Comparison of ENCODE assay signal across 26 cellular contexts in genomic region chr22:37771702-37772427, GRCh38. TPM values are rescaled to one million over a fixed set of nuclear protein-coding genes. Genes with fewer than 3 reads are reported as not detected.
DNase-seq lines count a peak whose midpoint lies in the region; ATAC-seq, FAIRE-seq and TF ChIP-seq lines count a peak whose summit lies in the region.
"Had no signal": no experiment of that assay in that cellular context is flagged by ENCODE, and none has a peak within 500 bp of the region (broad histone marks: within the 10 kb centered on the region; RNA-seq: fewer than 3 reads in every experiment).

No MANE protein-coding gene starts in this region.

- no peak overlapping the region for H4K8ac ChIP-seq in neuronal stem cell (ENCODE audit: low read depth, low read length)

- no peak overlapping the region for H2BK5ac ChIP-seq in neuronal stem cell (ENCODE audit: low read length)

- POLR2A ChIA-PET in HEK293 (lab: Yijun Ruan, JAX) (interaction anchor here (1.1 kb wide), 1 partner anchor 9 kb away, joined by 4 read pairs; no protein-coding TSS in a partner anchor), RWPE1 (lab: Yijun Ruan, JAX; ENCODE audit: low non-redundant PET) (no interaction called here), PC-9 (lab: Charles Lee; ENCODE audit: unreplicated experiment) (no interaction called here)

- H3K4me1 ChIP-seq in HEK293 (ENCODE audit: control insufficient read depth, insufficient read depth, low read length) (no peaks in the 10 kb centered on the region; the same call in 1 of the 2 replicates), neuronal stem cell (ENCODE audit: control insufficient read depth in 2 of 2, insufficient read depth in 1 of 2, low read depth in 1 of 2, low read length in 2 of 2) (no peaks in the 10 kb centered on the region), PC-9 (replicated peaks; ENCODE audit: insufficient read depth) (peaks cover 19% of the 10 kb centered on the region)
- H3K4me1 ChIP-seq: BE2C had no signal

- no peaks in the 10 kb centered on the region for H3K79me2 ChIP-seq in PC-9 (ENCODE audit: low read depth)

- no peaks in the 10 kb centered on the region for H4K20me1 ChIP-seq in PC-9 (ENCODE audit: insufficient read depth)

- H3K27ac ChIP-seq in HEK293 (ENCODE audit: extremely low read depth, low read depth, low read length) (no peak overlapping the region), RWPE1 (peak overlapping the region; percentile 93), neuronal stem cell (replicated peaks; ENCODE audit: low read length) (no peak overlapping the region), PC-9 (no peak overlapping the region)
- H3K27ac ChIP-seq: HL-60 had no signal

- H3K36me3 ChIP-seq in HEK293 (ENCODE audit: control insufficient read depth in 2 of 2, insufficient read depth in 1 of 2, low read length in 2 of 2) (peaks cover 6 to 67% of the 10 kb centered on the region in 2 experiments; a peak in 2 of 3 replicates), neuronal stem cell (replicated peaks in 1 of 2; ENCODE audit: control insufficient read depth in 2 of 2, insufficient read depth in 2 of 2, low read length in 2 of 2) (peaks cover 26 to 70% of the 10 kb centered on the region in 2 donors), PC-9 (ENCODE audit: low read depth) (peaks cover 30% of the 10 kb centered on the region)
- H3K36me3 ChIP-seq: BE2C had no signal

- H2BK12ac ChIP-seq in neuronal stem cell (ENCODE audit: low read length), result no peak overlapping the region

- H3K9me2 ChIP-seq in PC-9 (ENCODE audit: insufficient read depth), result no peaks in the 10 kb centered on the region

- no peak for DNase-seq in GM12891 (ENCODE audit: insufficient read length, low spot score)
- DNase-seq in RWPE1 (ENCODE audit: low spot score), result no peak
- no peak for DNase-seq in neuronal stem cell (ENCODE audit: low spot score)
- no peak for DNase-seq in NCI-H1092 treated with DMSO at 0.1 percent for 48 hours (lab: John Stamatoyannopoulos, UW)
- no peak for DNase-seq in PC-9
- DNase-seq: ACHN; BE2C; C1 segment of cervical spinal cord; CD4-positive, CD25-positive, alpha-beta regulatory T cell; CD8-positive, alpha-beta memory T cell; COR-L47; DMS 273 treated with DMSO at 0.1 percent for 48 hours; DMS79; GDM1; HCEC 1CT; HFFc6; KBM-7 had no signal

- peaks cover 2% of the 10 kb centered on the region for H3K79me1 ChIP-seq in neuronal stem cell (ENCODE audit: low read depth, low read length)

- no peak overlapping the region for H2BK15ac ChIP-seq in neuronal stem cell (ENCODE audit: low read length)

- no peak overlapping the region for H3K4ac ChIP-seq in neuronal stem cell (ENCODE audit: low read length)

- H3K9me3 ChIP-seq in HEK293 (ENCODE audit: control insufficient read depth, insufficient read depth, low read depth, low read length) (no peaks in the 10 kb centered on the region), neuronal stem cell (replicated peaks in 1 of 2; ENCODE audit: control insufficient read depth in 2 of 2, insufficient read depth in 1 of 2, low read depth in 1 of 2, low read length in 2 of 2) (no peaks in the 10 kb centered on the region), PC-9 (ENCODE audit: insufficient read depth, low read depth) (no peaks in the 10 kb centered on the region)
- H3K9me3 ChIP-seq: BE2C had no signal

- H3K14ac ChIP-seq in neuronal stem cell (ENCODE audit: low read length), result no peak overlapping the region

- H3K23ac ChIP-seq in neuronal stem cell (ENCODE audit: low read depth, low read length, poor library complexity), result no peak overlapping the region

- BruUV-seq in PC-9 (replicated peaks; lab: Mats Ljungman, UMichigan), result no TSS peak

- CTCF ChIA-PET in HEK293 (lab: Yijun Ruan, JAX) (no interaction called here), RWPE1 (lab: Yijun Ruan, JAX) (no interaction called here), PC-9 (lab: Charles Lee) (no interaction called here)

- no peak for FAIRE-seq in GM12891 (lab: Jason Lieb, UNC)
- FAIRE-seq: A204.1, GM19239, H54 had no signal

- intact Hi-C loops in PC-9 (cut with micrococcal nuclease; ENCODE audit: unreplicated experiment), result no loop called here

- no peak overlapping the region for H4K91ac ChIP-seq in neuronal stem cell (ENCODE audit: low read depth, low read length, poor library complexity)

- no peak overlapping the region for H3K4me3 ChIP-seq in HEK293 (ENCODE audit: low read depth, low read length)
- no peak overlapping the region for H3K4me3 ChIP-seq in neuronal stem cell (ENCODE audit: low read length in 2 of 2)
- H3K4me3 ChIP-seq in PC-9, result no peak overlapping the region
- H3K4me3 ChIP-seq: GM23338 had no signal

- no peaks in the 10 kb centered on the region for H3K27me3 ChIP-seq in neuronal stem cell (ENCODE audit: control insufficient read depth in 3 of 3, insufficient read depth in 3 of 3, low read depth in 1 of 3, low read length in 3 of 3)
- no peaks in the 10 kb centered on the region for H3K27me3 ChIP-seq in PC-9 (ENCODE audit: insufficient read depth, low read depth)
- H3K27me3 ChIP-seq: BE2C had no signal

- no peak overlapping the region for H2AK5ac ChIP-seq in neuronal stem cell (ENCODE audit: low read depth, low read length)

- ATAC-seq in GM18517 (IDR thresholded peaks at IDR 0.05; ENCODE audit: unreplicated experiment), result no peak
- ATAC-seq: GM23338 had no signal

- no peak overlapping the region for H3K4me2 ChIP-seq in neuronal stem cell (ENCODE audit: insufficient read depth, low read length, poor library complexity, severe bottlenecking)
- H3K4me2 ChIP-seq in PC-9, result no peak overlapping the region
- H3K4me2 ChIP-seq: GM23338 had no signal

- no peak for TF ChIP-seq CTCF in HEK293 (tag by site-specific recombination; IDR thresholded peaks at IDR 0.05)
- no peak for TF ChIP-seq CTCF in RWPE1 (conservative IDR thresholded peaks at IDR 0.05; ENCODE audit: low read depth)
- TF ChIP-seq CTCF in PC-9 (conservative IDR thresholded peaks at IDR 0.05), result no peak

- no CpG with 5 or more reads among the region's 17 CpGs for WGBS in neuronal stem cell (ENCODE audit: extremely low coverage in 2 of 2, insufficient read length in 2 of 2, insufficient replicate concordance in 1 of 2), 2 donors

- no peak for TF ChIP-seq POLR2A in GM12891 (IDR thresholded peaks at IDR 0.05; ENCODE audit: low read depth, low read length)

- H2BK120ac ChIP-seq in neuronal stem cell (ENCODE audit: low read depth, low read length), result no peak overlapping the region

- H2AFZ ChIP-seq in neuronal stem cell (ENCODE audit: low read length) (no peak overlapping the region), PC-9 (no peak overlapping the region)
- H2AFZ ChIP-seq: GM23338 had no signal

- peak overlapping the region; percentile 32 for H3K9ac ChIP-seq in neuronal stem cell (ENCODE audit: low read depth, low read length, poor library complexity)

- no peak overlapping the region for H3K18ac ChIP-seq in neuronal stem cell (ENCODE audit: low read length)

- peaks cover 54% of the 10 kb centered on the region for H3F3A ChIP-seq in PC-9 (ENCODE audit: insufficient read depth, low read depth)

TF ChIP-seq in GM12891, 5 proteins besides CTCF, POLR2A, EP300 and RAD21:
- TF ChIP-seq PAX5 (IDR thresholded peaks at IDR 0.05; ENCODE audit: insufficient read depth, low read length, severe bottlenecking) (no peak), POU2F2 (IDR thresholded peaks at IDR 0.05; ENCODE audit: low read depth, low read length) (no peak), SPI1 (IDR thresholded peaks at IDR 0.05; ENCODE audit: low read depth, low read length) (peak; percentile 62)
TF ChIP-seq in GM12891: peak in this region for 1.

TF ChIP-seq in HEK293, 187 proteins besides CTCF, POLR2A, EP300 and RAD21:
- TF ChIP-seq GLI2 (tag by site-specific recombination; IDR thresholded peaks at IDR 0.05; ENCODE audit: borderline replicate concordance, low read depth) (no peak), ZNF664 (tag by site-specific recombination; IDR thresholded peaks at IDR 0.05) (peak; percentile 88), ZNF596 (tag by site-specific recombination; IDR thresholded peaks at IDR 0.05) (no peak)

RNA-seq across cellular contexts. Expression of gene GCAT, which starts 35.9 kb away (rescaled TPM):
- 9.6 TPM for polyA plus RNA-seq in GM12891 (2012; ENCODE audit: low read depth, missing spikeins)
- 22.8 TPM for polyA plus RNA-seq in neuronal stem cell (2013, experiment 1 of 2)
- 22.6 TPM for polyA plus RNA-seq in neuronal stem cell (2013, experiment 2 of 2)
- 32.3 and 37.7 TPM in 2 replicates for total RNA-seq in PC-9 (2021)

RNA-seq across cellular contexts. Expression of gene GALR3, which starts 51.3 kb away (rescaled TPM):
- not detected for polyA plus RNA-seq in GM12891 (2012; ENCODE audit: low read depth, missing spikeins)
- 0.13 TPM for polyA plus RNA-seq in neuronal stem cell (2013, experiment 1 of 2)
- 0.06 TPM for polyA plus RNA-seq in neuronal stem cell (2013, experiment 2 of 2)
- total RNA-seq in PC-9 (2021), result 0.31 and 0.45 TPM in 2 replicates
- total RNA-seq: CD4-positive, CD25-positive, alpha-beta regulatory T cell; CD8-positive, alpha-beta memory T cell; Daoy; HFFc6; HT1080 had no signal
- polyA plus RNA-seq: CD4-positive, CD25-positive, alpha-beta regulatory T cell; CD8-positive, alpha-beta memory T cell had no signal
